Comparison of ENCODE assay signal across 1 cellular context in genomic region chr7:75914169-75914654, GRCh38.
TF ChIP-seq lines count a peak whose summit lies in the region.

No MANE protein-coding gene starts in this region.

TF ChIP-seq in K562, 482 proteins besides CTCF, POLR2A, EP300 and RAD21 (continued from another document):
- TF ChIP-seq NKRF (IDR thresholded peaks at IDR 0.05; ENCODE audit: borderline replicate concordance): peak; percentile 74; the same call in 1 of the 2 replicates
- TF ChIP-seq NR4A1 (CRISPR knock-in tag; IDR thresholded peaks at IDR 0.05): no peak
- 0 out of 2 replicates have a peak, but pooled peaks have one; percentile 26 for TF ChIP-seq NR4A1 (tag; IDR thresholded peaks at IDR 0.05)
- TF ChIP-seq ZSCAN32 (CRISPR knock-in tag; IDR thresholded peaks at IDR 0.05): 0 out of 2 replicates have a peak, but pooled peaks have one; percentile 17
- 0 out of 2 replicates have a peak, but pooled peaks have one; percentile 48 for TF ChIP-seq HLTF (IDR thresholded peaks at IDR 0.05)
- TF ChIP-seq CREB1 (IDR thresholded peaks at IDR 0.05): no peak
- 0 out of 2 replicates have a peak, but pooled peaks have one; percentile 9 for TF ChIP-seq CREB1 (CRISPR knock-in tag; IDR thresholded peaks at IDR 0.05)
- TF ChIP-seq CEBPG (CRISPR knock-in tag; IDR thresholded peaks at IDR 0.05): 0 out of 2 replicates have a peak, but pooled peaks have one; percentile 2
- TF ChIP-seq CEBPG (tag; conservative IDR thresholded peaks at IDR 0.05 in 1 of 2, IDR thresholded peaks at IDR 0.05 in 1 of 2): no peak
- peak; percentile 67; the same call in 1 of the 2 replicates for TF ChIP-seq NFRKB (IDR thresholded peaks at IDR 0.05; ENCODE audit: low read depth)
- TF ChIP-seq ZBTB43 (CRISPR knock-in tag; IDR thresholded peaks at IDR 0.05): 0 out of 2 replicates have a peak, but pooled peaks have one; percentile 16
- no peak for TF ChIP-seq ZNF79 (CRISPR knock-in tag; IDR thresholded peaks at IDR 0.05; ENCODE audit: low read depth)
- no peak for TF ChIP-seq NFYB (IDR thresholded peaks at IDR 0.05; ENCODE audit: extremely low read depth, insufficient read length)
- no peak for TF ChIP-seq PHF8 (IDR thresholded peaks at IDR 0.05; ENCODE audit: borderline replicate concordance, low read length)
- 0 out of 2 replicates have a peak, but pooled peaks have one; percentile 18 for TF ChIP-seq NR2C2 (CRISPR knock-in tag; IDR thresholded peaks at IDR 0.05)
- TF ChIP-seq NR2C2 (tag; IDR thresholded peaks at IDR 0.05): no peak
- TF ChIP-seq ETV6 (IDR thresholded peaks at IDR 0.05; ENCODE audit: borderline replicate concordance in 1 of 2, low read depth in 2 of 2, low read length in 1 of 2): no peak
- TF ChIP-seq ETV6 (CRISPR knock-in tag; IDR thresholded peaks at IDR 0.05; ENCODE audit: borderline replicate concordance): 0 out of 2 replicates have a peak, but pooled peaks have one; percentile 43
- TF ChIP-seq KLF13 (tag; IDR thresholded peaks at IDR 0.05; ENCODE audit: borderline replicate concordance, low read depth): no peak
- peak; percentile 84 for TF ChIP-seq MGA (IDR thresholded peaks at IDR 0.05)
- peak; percentile 29; the same call in 1 of the 2 replicates for TF ChIP-seq SMARCE1 (IDR thresholded peaks at IDR 0.05)
- TF ChIP-seq ADNP (tag; IDR thresholded peaks at IDR 0.05): 0 out of 2 replicates have a peak, but pooled peaks have one; percentile 2
- peak; percentile 52 for TF ChIP-seq ZNF134 (CRISPR knock-in tag; conservative IDR thresholded peaks at IDR 0.05)
- peak; percentile 11; the same call in 1 of the 2 replicates for TF ChIP-seq GMEB1 (CRISPR knock-in tag; IDR thresholded peaks at IDR 0.05)
- peak in 1 of 2 experiments; percentile 65 for TF ChIP-seq E2F6 (IDR thresholded peaks at IDR 0.05; ENCODE audit: borderline replicate concordance in 1 of 2, extremely low read depth in 1 of 2, insufficient read depth in 1 of 2, insufficient read length in 1 of 2, low read depth in 1 of 2, low read length in 1 of 2, poor library complexity in 1 of 2, severe bottlenecking in 1 of 2)
- no peak for TF ChIP-seq JUND (IDR thresholded peaks at IDR 0.05; ENCODE audit: borderline replicate concordance, low read depth, low read length)
- TF ChIP-seq JUND (tag; IDR thresholded peaks at IDR 0.05; ENCODE audit: borderline replicate concordance, low read depth, low read length): 0 out of 3 replicates have a peak, but pooled peaks have one; percentile 46
